Comparison of ENCODE assay signal across 32 cellular contexts in genomic region chr7:27269455-27269854, GRCh38. TPM values are rescaled to one million over a fixed set of nuclear protein-coding genes. Genes with fewer than 3 reads are reported as not detected.
"Had no signal": no experiment of that assay in that cellular context is flagged by ENCODE, and none has a peak within 500 bp of the region (broad histone marks: within the 10 kb centered on the region; RNA-seq: fewer than 3 reads in every experiment).

No MANE protein-coding gene starts in this region.

- H3K4me3 ChIP-seq: gastroesophageal sphincter, left ventricle myocardium inferior, ovary, skin epidermis, thoracic aorta, uterus had no signal

- H3K4me1 Mint-ChIP-seq: activated CD4-positive, alpha-beta T cell treated with anti-CD3 and anti-CD28 coated beads for 36 hours; activated CD8-positive, alpha-beta memory T cell treated with anti-CD3 and anti-CD28 coated beads, Interleukin-2, amount 10 ng/mL, durations not matched to agents 7 days and 5 days; activated naive CD4-positive, alpha-beta T cell treated with anti-CD3 and anti-CD28 coated beads, Interleukin-2, amount 50 U/mL, for 24 hours; activated naive CD8-positive, alpha-beta T cell treated with anti-CD3 and anti-CD28 coated beads, Interleukin-2, amount 50 U/mL, for 24 hours; nephron had no signal

- DNase-seq: activated CD4-positive, alpha-beta T cell treated with anti-CD3 and anti-CD28 coated beads for 36 hours; activated CD4-positive, CD25-positive, alpha-beta regulatory T cell; activated CD8-positive, alpha-beta memory T cell treated with anti-CD3 and anti-CD28 coated beads, Interleukin-2, amount 10 ng/mL, durations not matched to agents 7 days and 5 days; activated CD8-positive, alpha-beta T cell treated with anti-CD3 and anti-CD28 coated beads, Interleukin-2, amount 10 ng/mL, durations not matched to agents 7 days and 5 days; activated naive CD8-positive, alpha-beta T cell treated with anti-CD3 and anti-CD28 coated beads, Interleukin-2, amount 50 U/mL, for 24 hours; activated T-cell treated with anti-CD3 and anti-CD28 coated beads, Interleukin-2, amount 50 U/mL, for 48 hours; amygdala; caudate nucleus; effector memory CD4-positive, alpha-beta T cell; erythroblast; head of caudate nucleus; hippocampal formation; left ventricle myocardium inferior; ovary; stimulated activated CD4-positive, alpha-beta T cell treated with anti-CD3 and anti-CD28 coated beads, Interleukin-12 subunit alpha, Interleukin-12 subunit beta, amount 100 ng/mL, for 4 hours; stimulated activated CD4-positive, alpha-beta T cell treated with anti-CD3 and anti-CD28 coated beads, Interleukin-4, amount 100 ng/mL, for 1 hour; stimulated activated naive CD8-positive, alpha-beta T cell treated with anti-CD3 and anti-CD28 coated beads, Interleukin-15, Interleukin-2, amounts not matched to agents 100 U/mL and 50 U/mL, for 24 hours; uterus had no signal

- H3K27ac ChIP-seq: gastroesophageal sphincter, left ventricle myocardium inferior, ovary, skin epidermis, thoracic aorta, uterus had no signal

- H3K4me1 ChIP-seq: gastroesophageal sphincter, left ventricle myocardium inferior, uterus had no signal

- ATAC-seq: activated CD4-positive, alpha-beta T cell treated with anti-CD3 and anti-CD28 coated beads for 36 hours; activated CD8-positive, alpha-beta memory T cell treated with anti-CD3 and anti-CD28 coated beads, Interleukin-2, amount 10 ng/mL, durations not matched to agents 7 days and 5 days; activated CD8-positive, alpha-beta T cell treated with anti-CD3 and anti-CD28 coated beads, Interleukin-2, amount 10 ng/mL, durations not matched to agents 7 days and 5 days; activated naive CD8-positive, alpha-beta T cell treated with anti-CD3 and anti-CD28 coated beads, Interleukin-2, amount 50 U/mL, for 24 hours; gastroesophageal sphincter; sciatic nerve; stimulated activated naive CD8-positive, alpha-beta T cell treated with anti-CD3 and anti-CD28 coated beads, Interleukin-15, Interleukin-2, amounts not matched to agents 100 U/mL and 50 U/mL, for 24 hours had no signal

- H3K27ac Mint-ChIP-seq: activated CD4-positive, alpha-beta T cell treated with anti-CD3 and anti-CD28 coated beads for 36 hours; activated CD8-positive, alpha-beta memory T cell treated with anti-CD3 and anti-CD28 coated beads, Interleukin-2, amount 10 ng/mL, durations not matched to agents 7 days and 5 days; activated CD8-positive, alpha-beta T cell treated with anti-CD3 and anti-CD28 coated beads, Interleukin-2, amount 10 ng/mL, durations not matched to agents 7 days and 5 days; activated naive CD4-positive, alpha-beta T cell treated with anti-CD3 and anti-CD28 coated beads, Interleukin-2, amount 50 U/mL, for 24 hours; activated naive CD8-positive, alpha-beta T cell treated with anti-CD3 and anti-CD28 coated beads, Interleukin-2, amount 50 U/mL, for 24 hours; activated T-helper 2 cell treated with anti-CD3 and anti-CD28 coated beads, Interferon-gamma antibody, Interleukin-2, Interleukin-4, amounts not matched to agents 10 μg/mL and 5 μg/mL and 100 μg/mL, durations not matched to agents 14 hours and 24 hours and 36 hours; nephron; progenitor cell of endocrine pancreas; type B pancreatic cell had no signal

- H3K36me3 Mint-ChIP-seq: activated CD8-positive, alpha-beta memory T cell treated with anti-CD3 and anti-CD28 coated beads, Interleukin-2, amount 10 ng/mL, durations not matched to agents 7 days and 5 days; type B pancreatic cell had no signal

- H3K4me3 Mint-ChIP-seq: activated CD4-positive, alpha-beta T cell treated with anti-CD3 and anti-CD28 coated beads for 36 hours; activated CD8-positive, alpha-beta memory T cell treated with anti-CD3 and anti-CD28 coated beads, Interleukin-2, amount 10 ng/mL, durations not matched to agents 7 days and 5 days; activated CD8-positive, alpha-beta T cell treated with anti-CD3 and anti-CD28 coated beads, Interleukin-2, amount 10 ng/mL, durations not matched to agents 7 days and 5 days; activated naive CD4-positive, alpha-beta T cell treated with anti-CD3 and anti-CD28 coated beads, Interleukin-2, amount 50 U/mL, for 24 hours; activated naive CD8-positive, alpha-beta T cell treated with anti-CD3 and anti-CD28 coated beads, Interleukin-2, amount 50 U/mL, for 24 hours; nephron; type B pancreatic cell had no signal

- H3K27me3 ChIP-seq: ovary had no signal

- H3K36me3 ChIP-seq: gastroesophageal sphincter, left ventricle myocardium inferior, ovary, thoracic aorta, uterus had no signal

- H3K9me3 ChIP-seq: ovary had no signal

RNA-seq across cellular contexts. Expression of gene EVX1, which starts 26.9 kb away (rescaled TPM):
- total RNA-seq: activated CD4-positive, alpha-beta T cell treated with anti-CD3 and anti-CD28 coated beads for 36 hours; activated CD8-positive, alpha-beta memory T cell treated with anti-CD3 and anti-CD28 coated beads, Interleukin-2, amount 10 ng/mL, durations not matched to agents 7 days and 5 days; activated CD8-positive, alpha-beta T cell treated with anti-CD3 and anti-CD28 coated beads, Interleukin-2, amount 10 ng/mL, durations not matched to agents 7 days and 5 days; activated T-helper 2 cell treated with anti-CD3 and anti-CD28 coated beads, Interferon-gamma antibody, Interleukin-2, Interleukin-4, amounts not matched to agents 10 μg/mL and 5 μg/mL and 100 μg/mL, durations not matched to agents 14 hours and 24 hours and 36 hours; dermis microvascular lymphatic vessel endothelial cell; gastroesophageal sphincter; left ventricle myocardium inferior; lung microvascular endothelial cell; mucosa of gallbladder; ovary; progenitor cell of endocrine pancreas; renal cortical epithelial cell; sciatic nerve; T-helper 2 cell treated with Interferon-gamma antibody and Interleukin-4, amounts not matched to agents 100 ng/mL and 5 ng/mL, for 36 hours; thoracic aorta had no signal
- polyA plus RNA-seq: ovary had no signal
